17 cellular contexts compared by ENCODE assay signal in genomic region chr1:53992085-53992874, GRCh38. TPM values are rescaled to one million over a fixed set of nuclear protein-coding genes. Genes with fewer than 3 reads are reported as not detected.
DNase-seq lines count a peak whose midpoint lies in the region; ATAC-seq and TF ChIP-seq lines count a peak whose summit lies in the region.
"Had no signal": no experiment of that assay in that cellular context is flagged by ENCODE, and none has a peak within 500 bp of the region (broad histone marks: within the 10 kb centered on the region; RNA-seq: fewer than 3 reads in every experiment).

No MANE protein-coding gene starts in this region.

- no peak overlapping the region for H3K4me3 Mint-ChIP-seq in activated CD8-positive, alpha-beta memory T cell treated with anti-CD3 and anti-CD28 coated beads, Interleukin-2, amount 10 ng/mL, durations not matched to agents 7 days and 5 days

- no peak overlapping the region for H3K27ac Mint-ChIP-seq in activated CD8-positive, alpha-beta memory T cell treated with anti-CD3 and anti-CD28 coated beads, Interleukin-2, amount 10 ng/mL, durations not matched to agents 7 days and 5 days
- H3K27ac Mint-ChIP-seq: activated naive CD4-positive, alpha-beta T cell treated with anti-CD3 and anti-CD28 coated beads, Interleukin-2, amount 50 U/mL, for 72 hours had no signal

- no peaks in the 10 kb centered on the region for H3K9me3 ChIP-seq in left ventricle myocardium inferior (replicated peaks)
- peaks cover 4% of the 10 kb centered on the region for H3K9me3 ChIP-seq in WERI-Rb-1 (ENCODE audit: severe bottlenecking)
- H3K9me3 ChIP-seq in iPS DF 6.9 (ENCODE audit: control insufficient read depth, insufficient read depth, low read length): no peaks in the 10 kb centered on the region
- no peaks in the 10 kb centered on the region for H3K9me3 ChIP-seq in ovary
- H3K9me3 ChIP-seq: transverse colon had no signal

- WGBS in iPS DF 6.9 (ENCODE audit: insufficient coverage, insufficient read length): no CpG with 5 or more reads among the region's 4 CpGs
- WGBS in ovary, 3 donors: 72 to 79% (median 74%) methylated on average over 4 of the region's 4 CpGs

- no peaks in the 10 kb centered on the region for H3K4me1 ChIP-seq in left ventricle myocardium inferior
- H3K4me1 ChIP-seq in iPS DF 6.9 (ENCODE audit: control insufficient read depth, insufficient read depth, low read length): no peaks in the 10 kb centered on the region
- no peaks in the 10 kb centered on the region for H3K4me1 ChIP-seq in ovary (ENCODE audit: insufficient read depth)
- H3K4me1 ChIP-seq: transverse colon had no signal

- TF ChIP-seq EP300 in ovary (IDR thresholded peaks at IDR 0.05): no peak

- H3K36me3 ChIP-seq in left ventricle myocardium inferior (no peaks in the 10 kb centered on the region), WERI-Rb-1 (no peaks in the 10 kb centered on the region), iPS DF 6.9 (ENCODE audit: control insufficient read depth, insufficient read depth, low read length) (no peaks in the 10 kb centered on the region), ovary (no peaks in the 10 kb centered on the region)
- H3K36me3 ChIP-seq: transverse colon had no signal

- H3K27ac ChIP-seq in left ventricle myocardium inferior (replicated peaks): no peak overlapping the region
- no peak overlapping the region for H3K27ac ChIP-seq in WERI-Rb-1
- no peak overlapping the region for H3K27ac ChIP-seq in iPS DF 6.9 (ENCODE audit: low read length)
- H3K27ac ChIP-seq in ovary: no peak overlapping the region
- H3K27ac ChIP-seq: C4-2B, dorsolateral prefrontal cortex, transverse colon had no signal

- H3K36me3 Mint-ChIP-seq in activated CD8-positive, alpha-beta memory T cell treated with anti-CD3 and anti-CD28 coated beads, Interleukin-2, amount 10 ng/mL, durations not matched to agents 7 days and 5 days: no peaks in the 10 kb centered on the region
- H3K36me3 Mint-ChIP-seq: activated naive CD4-positive, alpha-beta T cell treated with anti-CD3 and anti-CD28 coated beads, Interleukin-2, amount 50 U/mL, for 72 hours had no signal

- CTCF ChIA-PET in activated CD8-positive, alpha-beta memory T cell treated with anti-CD3 and anti-CD28 coated beads, Interleukin-2, amount 10 ng/mL, durations not matched to agents 7 days and 5 days (lab: Charles Lee): interaction anchor here (0.7 kb wide), 1 partner anchor 143 kb away, joined by 3 read pairs; no protein-coding TSS in a partner anchor

- H3K9me3 Mint-ChIP-seq in activated CD8-positive, alpha-beta memory T cell treated with anti-CD3 and anti-CD28 coated beads, Interleukin-2, amount 10 ng/mL, durations not matched to agents 7 days and 5 days (ENCODE audit: low read depth): no peaks in the 10 kb centered on the region
- H3K9me3 Mint-ChIP-seq: activated naive CD4-positive, alpha-beta T cell treated with anti-CD3 and anti-CD28 coated beads, Interleukin-2, amount 50 U/mL, for 72 hours had no signal

- no peak overlapping the region for H3K4me3 ChIP-seq in left ventricle myocardium inferior
- H3K4me3 ChIP-seq in WERI-Rb-1 (ENCODE audit: low read depth, low read length): no peak overlapping the region
- no peak overlapping the region for H3K4me3 ChIP-seq in iPS DF 6.9 (ENCODE audit: low read length)
- no peak overlapping the region for H3K4me3 ChIP-seq in ovary
- H3K4me3 ChIP-seq: dorsolateral prefrontal cortex, transverse colon had no signal

- no peak for TF ChIP-seq POLR2A in ovary (IDR thresholded peaks at IDR 0.05)

- DNase-seq in left ventricle myocardium inferior (no peak), Right ventricle myocardium superior (no peak), WERI-Rb-1 (peak; percentile 39), iPS DF 6.9 (ENCODE audit: low read depth, low spot score) (peak; percentile 35), germinal center (ENCODE audit: low spot score) (no peak), ovary (no peak)
- no peak for DNase-seq in activated CD8-positive, alpha-beta memory T cell treated with anti-CD3 and anti-CD28 coated beads, Interleukin-2, amount 10 ng/mL, durations not matched to agents 7 days and 5 days
- DNase-seq: activated CD8-positive, alpha-beta memory T cell treated with anti-CD3 and anti-CD28 coated beads for 24 hours; dorsolateral prefrontal cortex; NCI-H1436; NCI-H774; T-helper 1 cell; transverse colon had no signal

- ATAC-seq in Right ventricle myocardium superior (ENCODE audit: poor library complexity) (no peak), GM18498 (IDR thresholded peaks at IDR 0.05; ENCODE audit: unreplicated experiment) (no peak)
- ATAC-seq in activated CD8-positive, alpha-beta memory T cell treated with anti-CD3 and anti-CD28 coated beads, Interleukin-2, amount 10 ng/mL, durations not matched to agents 7 days and 5 days: no peak
- ATAC-seq: activated naive CD4-positive, alpha-beta T cell treated with anti-CD3 and anti-CD28 coated beads, Interleukin-2, amount 50 U/mL, for 72 hours had no signal

- peaks cover 3% of the 10 kb centered on the region for H3K27me3 Mint-ChIP-seq in activated CD8-positive, alpha-beta memory T cell treated with anti-CD3 and anti-CD28 coated beads, Interleukin-2, amount 10 ng/mL, durations not matched to agents 7 days and 5 days

- H3K27me3 ChIP-seq in left ventricle myocardium inferior (ENCODE audit: low read depth): peaks cover 10% of the 10 kb centered on the region
- no peaks in the 10 kb centered on the region for H3K27me3 ChIP-seq in WERI-Rb-1 (ENCODE audit: insufficient read depth, low read depth, severe bottlenecking)
- no peaks in the 10 kb centered on the region for H3K27me3 ChIP-seq in iPS DF 6.9 (ENCODE audit: control insufficient read depth, insufficient read depth, low read length)
- H3K27me3 ChIP-seq in ovary: no peaks in the 10 kb centered on the region
- H3K27me3 ChIP-seq: dorsolateral prefrontal cortex, transverse colon had no signal

- TF ChIP-seq CTCF in left ventricle myocardium inferior (IDR thresholded peaks at IDR 0.05; ENCODE audit: borderline replicate concordance): peak; percentile 50
- TF ChIP-seq CTCF in WERI-Rb-1 (IDR thresholded peaks at IDR 0.05; ENCODE audit: low read depth, low read length): peak; percentile 71; the same call in 1 of the 2 replicates
- no peak for TF ChIP-seq CTCF in ovary (IDR thresholded peaks at IDR 0.05)

- intact Hi-C loops in left ventricle myocardium inferior (cut with micrococcal nuclease): no loop called here
- intact Hi-C loops in Right ventricle myocardium superior (cut with DNase I): no loop called here
- intact Hi-C loops in ovary (cut with DNase I): no loop called here

- peaks cover 8% of the 10 kb centered on the region for H3K4me1 Mint-ChIP-seq in activated CD8-positive, alpha-beta memory T cell treated with anti-CD3 and anti-CD28 coated beads, Interleukin-2, amount 10 ng/mL, durations not matched to agents 7 days and 5 days

RNA-seq across cellular contexts. Expression of gene LDLRAD1, which starts 25.7 kb away (rescaled TPM):
- not detected for total RNA-seq in left ventricle myocardium inferior
- not detected for total RNA-seq in Right ventricle myocardium superior
- 10 to 100 TPM in 1 of 7 donors, 1 to 10 TPM in 2, under 1 TPM in 2, not detected in 2; 0.37 to 49.6 (median 1.2) TPM for total RNA-seq in ovary
- under 1 TPM; 0.05 to 0.22 TPM for polyA plus RNA-seq in ovary
- total RNA-seq in activated CD8-positive, alpha-beta memory T cell treated with anti-CD3 and anti-CD28 coated beads, Interleukin-2, amount 10 ng/mL, durations not matched to agents 7 days and 5 days: not detected
- total RNA-seq: activated naive CD4-positive, alpha-beta T cell treated with anti-CD3 and anti-CD28 coated beads, Interleukin-2, amount 50 U/mL, for 72 hours; skeletal muscle tissue; transverse colon had no signal

RNA-seq across cellular contexts. Expression of gene LRRC42, which starts 46.1 kb away (rescaled TPM):
- 12.9 TPM for total RNA-seq in left ventricle myocardium inferior
- total RNA-seq in Right ventricle myocardium superior: 12.0 TPM
- 10 to 100 TPM; 14.5 to 29.1 (median 20.8) TPM for total RNA-seq in ovary
- polyA plus RNA-seq in ovary: 10 to 100 TPM; 17.1 to 22.3 TPM
- 10 to 100 TPM; 20.5 to 22.3 TPM for total RNA-seq in activated CD8-positive, alpha-beta memory T cell treated with anti-CD3 and anti-CD28 coated beads, Interleukin-2, amount 10 ng/mL, durations not matched to agents 7 days and 5 days

RNA-seq across cellular contexts. Expression of gene IFT25, which starts 46.8 kb away (rescaled TPM):
- total RNA-seq in left ventricle myocardium inferior: 13.2 TPM
- total RNA-seq in Right ventricle myocardium superior: 9.9 TPM
- total RNA-seq in ovary: 10 to 100 TPM; 24.2 to 39.3 (median 28.5) TPM
- polyA plus RNA-seq in ovary: 10 to 100 TPM; 27.6 to 39.4 TPM
- 10 to 100 TPM; 69.3 to 82.6 TPM for total RNA-seq in activated CD8-positive, alpha-beta memory T cell treated with anti-CD3 and anti-CD28 coated beads, Interleukin-2, amount 10 ng/mL, durations not matched to agents 7 days and 5 days

Comparison
In these comparisons a context has a peak if more than half of its experiments do, and no peak if none do; other contexts are left out.
1. DNase-seq: peak in WERI-Rb-1 (single experiment) and iPS DF 6.9 (single experiment); none in left ventricle myocardium inferior (single experiment), Right ventricle myocardium superior (single experiment), germinal center (single experiment), ovary (0 of 5) and activated CD8-positive, alpha-beta memory T cell treated with anti-CD3 and anti-CD28 coated beads, Interleukin-2, amount 10 ng/mL, durations not matched to agents 7 days and 5 days (single experiment).
2. CTCF ChIP-seq: peak in left ventricle myocardium inferior (single experiment) and WERI-Rb-1 (single experiment); none in ovary (0 of 3).